ENCODE assay signal across 25 cellular contexts in the genomic region with DNA sequence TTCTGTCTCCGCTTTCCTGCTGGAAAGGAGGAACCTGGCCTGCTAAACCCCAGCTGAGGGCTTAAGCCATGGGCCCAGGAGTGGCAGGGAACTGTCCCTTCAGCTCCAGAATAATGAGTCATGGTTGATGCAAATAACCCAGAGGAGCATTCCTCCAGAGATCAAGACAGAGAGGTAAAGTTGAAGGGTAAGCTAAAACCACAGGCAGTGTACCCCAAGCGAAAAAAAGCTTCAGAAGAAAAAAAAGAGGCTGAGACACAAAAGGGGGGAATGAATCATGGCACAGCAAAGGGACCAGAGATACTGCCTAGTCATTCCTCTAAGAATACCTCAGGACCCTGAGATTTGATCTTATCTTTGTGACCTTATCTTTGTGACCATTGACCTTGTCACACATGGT.
"Had no signal": no experiment of that assay in that cellular context is flagged by ENCODE, and none has a peak within 500 bp of the region (broad histone marks: within the 10 kb centered on the region; RNA-seq: fewer than 3 reads in every experiment).

No MANE protein-coding gene starts in this region.

- H3K27me3 ChIP-seq: brain microvascular endothelial cell, colonic mucosa, neural progenitor cell, tibial artery, uterus had no signal

- H3K36me3 ChIP-seq: brain microvascular endothelial cell, colonic mucosa, neural progenitor cell, tibial artery, uterus had no signal

- DNase-seq: activated CD4-positive, alpha-beta T cell treated with anti-CD3 and anti-CD28 coated beads, Interleukin-2, amount 10 ng/mL, durations not matched to agents 24 days and 14 days; activated CD8-positive, alpha-beta T cell treated with anti-CD3 and anti-CD28 coated beads for 36 hours; activated naive CD4-positive, alpha-beta T cell treated with anti-CD3 and anti-CD28 coated beads for 36 hours; activated T-cell treated with anti-CD3 and anti-CD28 coated beads, Interleukin-2, amount 50 U/mL, for 24 hours; anterior cingulate cortex; brain microvascular endothelial cell; colonic mucosa; foreskin keratinocyte; glutamatergic neuron; hippocampal formation; kidney glomerular epithelial cell; left ventricle myocardium superior; mucosa of descending colon; naive B cell; stimulated activated CD4-positive, alpha-beta T cell treated with anti-CD3 and anti-CD28 coated beads, Interleukin-12 subunit alpha, Interleukin-12 subunit beta, amount 100 ng/mL, for 4 hours; stimulated activated CD4-positive, alpha-beta T cell treated with anti-CD3 and anti-CD28 coated beads, Interleukin-1b, Interleukin-23, amount 100 ng/mL, for 48 hours; stimulated activated CD8-positive, alpha-beta memory T cell treated with anti-CD3 and anti-CD28 coated beads, Interleukin-4, amount 100 ng/mL, for 48 hours; stimulated activated naive CD4-positive, alpha-beta T cell; tibial artery; uterus had no signal

- H3K36me3 Mint-ChIP-seq: memory B cell, naive B cell, neural progenitor cell had no signal

- H3K9me3 Mint-ChIP-seq: activated CD4-positive, alpha-beta T cell treated with anti-CD3 and anti-CD28 coated beads, Interleukin-2, amount 10 ng/mL, durations not matched to agents 24 days and 14 days; activated CD8-positive, alpha-beta T cell treated with anti-CD3 and anti-CD28 coated beads for 36 hours; activated naive CD4-positive, alpha-beta T cell treated with anti-CD3 and anti-CD28 coated beads for 36 hours; activated T-cell treated with anti-CD3 and anti-CD28 coated beads, Interleukin-2, amount 50 U/mL, for 24 hours; neural progenitor cell had no signal

- H3K27me3 Mint-ChIP-seq: activated CD4-positive, alpha-beta T cell treated with anti-CD3 and anti-CD28 coated beads, Interleukin-2, amount 10 ng/mL, durations not matched to agents 24 days and 14 days; activated CD8-positive, alpha-beta T cell treated with anti-CD3 and anti-CD28 coated beads for 36 hours; activated T-cell treated with anti-CD3 and anti-CD28 coated beads, Interleukin-2, amount 50 U/mL, for 24 hours; central memory CD8-positive, alpha-beta T cell; memory B cell had no signal

- H3K4me3 Mint-ChIP-seq: activated CD4-positive, alpha-beta T cell treated with anti-CD3 and anti-CD28 coated beads, Interleukin-2, amount 10 ng/mL, durations not matched to agents 24 days and 14 days; activated CD8-positive, alpha-beta T cell treated with anti-CD3 and anti-CD28 coated beads for 36 hours; activated naive CD4-positive, alpha-beta T cell treated with anti-CD3 and anti-CD28 coated beads for 36 hours; activated T-cell treated with anti-CD3 and anti-CD28 coated beads, Interleukin-2, amount 50 U/mL, for 24 hours; central memory CD8-positive, alpha-beta T cell; memory B cell; naive B cell; neural progenitor cell had no signal

- H3K27ac Mint-ChIP-seq: activated CD4-positive, alpha-beta T cell treated with anti-CD3 and anti-CD28 coated beads, Interleukin-2, amount 10 ng/mL, durations not matched to agents 24 days and 14 days; activated CD8-positive, alpha-beta T cell treated with anti-CD3 and anti-CD28 coated beads for 36 hours; activated naive CD4-positive, alpha-beta T cell treated with anti-CD3 and anti-CD28 coated beads for 36 hours; activated T-cell treated with anti-CD3 and anti-CD28 coated beads, Interleukin-2, amount 50 U/mL, for 24 hours; activated T-helper 2 cell treated with anti-CD3 and anti-CD28 coated beads, Interferon-gamma antibody, Interleukin-2, Interleukin-4, amounts not matched to agents 10 μg/mL and 5 μg/mL and 100 μg/mL, durations not matched to agents 14 hours and 24 hours and 36 hours; memory B cell; neural progenitor cell; progenitor cell of endocrine pancreas had no signal

- H3K4me3 ChIP-seq: colonic mucosa, mucosa of descending colon, neural progenitor cell, tibial artery, uterus had no signal

- H3K4me1 ChIP-seq: colonic mucosa, foreskin keratinocyte, tibial artery, uterus had no signal

- H3K4me1 Mint-ChIP-seq: activated CD4-positive, alpha-beta T cell treated with anti-CD3 and anti-CD28 coated beads, Interleukin-2, amount 10 ng/mL, durations not matched to agents 24 days and 14 days; central memory CD8-positive, alpha-beta T cell; memory B cell; naive B cell had no signal

- H3K9me3 ChIP-seq: colonic mucosa, mucosa of descending colon, tibial artery, uterus had no signal

- ATAC-seq: activated CD8-positive, alpha-beta T cell treated with anti-CD3 and anti-CD28 coated beads for 36 hours; foreskin keratinocyte; left ventricle myocardium superior; mucosa of descending colon had no signal
